Comparison of ENCODE assay signal across 8 cellular contexts in the genomic region with DNA sequence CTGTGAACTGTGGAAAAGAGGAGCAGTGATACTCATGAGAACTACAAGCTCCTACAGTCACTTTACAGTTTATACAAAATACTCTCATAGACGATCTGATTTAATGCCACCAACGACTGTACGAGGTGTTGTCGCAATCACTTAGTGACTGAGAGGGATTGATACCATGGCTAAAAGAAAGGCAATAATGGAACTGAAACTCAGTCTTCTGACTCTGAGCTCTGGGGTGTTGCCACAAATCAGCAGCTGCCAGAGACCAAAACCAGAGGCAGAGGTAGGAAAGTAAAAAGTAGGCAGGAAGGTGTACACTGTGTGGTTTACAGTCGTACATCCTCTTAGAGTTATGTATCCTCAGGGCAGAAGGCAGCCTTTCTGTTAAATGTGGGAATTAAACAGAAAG. TPM values are rescaled to one million over a fixed set of nuclear protein-coding genes. Genes with fewer than 3 reads are reported as not detected.
DNase-seq lines count a peak whose midpoint lies in the region; ATAC-seq and TF ChIP-seq lines count a peak whose summit lies in the region.
"Not testable (repeated sequence)": the region's sequence is repeated elsewhere in the genome, so short reads cannot be mapped to it uniquely, and the experiment has no call there.

No MANE protein-coding gene starts in this region.

- peaks cover 25% of the 10 kb centered on the region for H3K4me1 Mint-ChIP-seq in activated T-cell treated with anti-CD3 and anti-CD28 coated beads, Interleukin-2, amount 50 U/mL, for 4 hours (ENCODE audit: low read depth)

- not testable (repeated sequence) for TF ChIP-seq CTCF in MM.1S (IDR thresholded peaks at IDR 0.05; ENCODE audit: low read length)

- not testable (repeated sequence) for H4K20me1 ChIP-seq in MM.1S (ENCODE audit: insufficient read depth, low read length)

- not testable (repeated sequence) for H3K9me2 ChIP-seq in MM.1S (replicated peaks; ENCODE audit: insufficient read depth, low read length)

- H3K9ac ChIP-seq in MM.1S (ENCODE audit: low read length) = not testable (repeated sequence)

- H3K27me3 ChIP-seq in MM.1S (replicated peaks; ENCODE audit: insufficient read depth, low read length) = not testable (repeated sequence)

- not testable (repeated sequence) for H3K36me3 ChIP-seq in MM.1S (replicated peaks; ENCODE audit: insufficient read depth, low read length)

- H2AFZ ChIP-seq in MM.1S (ENCODE audit: low read length) = not testable (repeated sequence)

- peak; percentile 71 for DNase-seq in MM.1S
- DNase-seq in activated T-cell treated with anti-CD3 and anti-CD28 coated beads, Interleukin-2, amount 50 U/mL, for 4 hours; stimulated activated naive CD8-positive, alpha-beta T cell treated with anti-CD3 and anti-CD28 coated beads, Interleukin-15, Interleukin-2, amounts not matched to agents 100 U/mL and 50 U/mL, for 24 hours: not testable (repeated sequence)

- not testable (repeated sequence) for H3K27me3 Mint-ChIP-seq in activated T-cell treated with anti-CD3 and anti-CD28 coated beads, Interleukin-2, amount 50 U/mL, for 4 hours (ENCODE audit: low read depth)

- H3K4me3 Mint-ChIP-seq in activated T-cell treated with anti-CD3 and anti-CD28 coated beads, Interleukin-2, amount 50 U/mL, for 4 hours = not testable (repeated sequence)

- H3K79me2 ChIP-seq in MM.1S (ENCODE audit: low read length) = not testable (repeated sequence)

- ATAC-seq in GM18867 (IDR thresholded peaks at IDR 0.05; ENCODE audit: unreplicated experiment) (peak; percentile 91), GM19455 (IDR thresholded peaks at IDR 0.05; ENCODE audit: unreplicated experiment) (peak; percentile 92), GM21717 (IDR thresholded peaks at IDR 0.05; ENCODE audit: unreplicated experiment) (peak; percentile 95), HG02885 (IDR thresholded peaks at IDR 0.05; ENCODE audit: poor library complexity, unreplicated experiment) (peak; percentile 95), HG03175 (IDR thresholded peaks at IDR 0.05; ENCODE audit: unreplicated experiment) (peak; percentile 99)
- ATAC-seq in activated T-cell treated with anti-CD3 and anti-CD28 coated beads, Interleukin-2, amount 50 U/mL, for 4 hours = peak; percentile 74 to 89
- peak; percentile 80 for ATAC-seq in stimulated activated naive CD8-positive, alpha-beta T cell treated with anti-CD3 and anti-CD28 coated beads, Interleukin-15, Interleukin-2, amounts not matched to agents 100 U/mL and 50 U/mL, for 24 hours

- H3F3A ChIP-seq in MM.1S (ENCODE audit: insufficient read depth, low read length) = not testable (repeated sequence)

- peak overlapping the region; percentile 57; the same call in 1 of the 2 replicates for H3K27ac ChIP-seq in MM.1S (ENCODE audit: low read length)

- H3K4me1 ChIP-seq in MM.1S (ENCODE audit: low read length) = not testable (repeated sequence)

- H3K36me3 Mint-ChIP-seq in activated T-cell treated with anti-CD3 and anti-CD28 coated beads, Interleukin-2, amount 50 U/mL, for 4 hours (ENCODE audit: insufficient read depth) = not testable (repeated sequence)

- H3K4me3 ChIP-seq in MM.1S (ENCODE audit: low read length) = not testable (repeated sequence)

- H3K9me3 Mint-ChIP-seq in activated T-cell treated with anti-CD3 and anti-CD28 coated beads, Interleukin-2, amount 50 U/mL, for 4 hours = not testable (repeated sequence)

- H3K4me2 ChIP-seq in MM.1S (ENCODE audit: low read depth, low read length) = peak overlapping the region; percentile 47

- H3K9me3 ChIP-seq in MM.1S (replicated peaks; ENCODE audit: insufficient read depth, low read length) = not testable (repeated sequence)

RNA-seq across cellular contexts. Expression of a gene that starts 11.8 kb away (rescaled TPM):
- total RNA-seq in activated T-cell treated with anti-CD3 and anti-CD28 coated beads, Interleukin-2, amount 50 U/mL, for 4 hours = 10 to 100 TPM; 57.9 to 84.9 (median 69.0) TPM
